Comparison of ENCODE assay signal across 7 cellular contexts in genomic region chr7:4726051-4726450, GRCh38. TPM values are rescaled to one million over a fixed set of nuclear protein-coding genes. Genes with fewer than 3 reads are reported as not detected.
DNase-seq lines count a peak whose midpoint lies in the region; ATAC-seq and TF ChIP-seq lines count a peak whose summit lies in the region.

No MANE protein-coding gene starts in this region.

- H3K4me2 ChIP-seq in PC-9: peak overlapping the region; percentile 53; the same call in 1 of the 2 replicates

- no peaks in the 10 kb centered on the region for H3K9me2 ChIP-seq in PC-9 (ENCODE audit: insufficient read depth)

- peak overlapping the region; percentile 93 to 99 for H3K27ac Mint-ChIP-seq in stimulated activated naive CD8-positive, alpha-beta T cell treated with anti-CD3 and anti-CD28 coated beads, Interleukin-15, amount 100 ng/mL, for 72 hours

- H3F3A ChIP-seq in PC-9 (ENCODE audit: insufficient read depth, low read depth): peaks cover 8% of the 10 kb centered on the region; the same call in 1 of the 2 replicates

- no peaks in the 10 kb centered on the region for H3K9me3 Mint-ChIP-seq in stimulated activated naive CD8-positive, alpha-beta T cell treated with anti-CD3 and anti-CD28 coated beads, Interleukin-15, amount 100 ng/mL, for 72 hours

- H3K79me2 ChIP-seq in PC-9 (ENCODE audit: low read depth): peaks cover 94% of the 10 kb centered on the region

- peak overlapping the region; percentile 0 to 93 for H3K9ac ChIP-seq in liver (ENCODE audit: low read depth in 1 of 2, low read length in 2 of 2)

- WGBS in liver: 30% methylated on average over 12 of the region's 12 CpGs

- H3K4me1 ChIP-seq in PC-9 (replicated peaks; ENCODE audit: insufficient read depth): 0 out of 2 replicates have a peak, but pooled peaks cover 5% of the 10 kb centered on the region
- H3K4me1 ChIP-seq in liver (ENCODE audit: control insufficient read depth in 4 of 4, insufficient read depth in 4 of 4, low read length in 3 of 4): peaks cover 2 to 27% (median 10%) of the 10 kb centered on the region in 4 donors

- CTCF ChIA-PET in PC-9 (lab: Charles Lee): interaction anchor here (0.6 kb wide), 2 partner anchors 35 to 114 kb away, joined by 3 to 7 read pairs; no protein-coding TSS in a partner anchor

- H3K4me3 ChIP-seq in PC-9 (no peak overlapping the region; the same call in 1 of the 2 replicates), astrocyte of the spinal cord (ENCODE audit: low read depth, low read length) (no peak overlapping the region), liver (ENCODE audit: low read depth in 1 of 3, low read length in 3 of 3) (peak overlapping the region in 1 of 3 donors; percentile 66)

- no peak for TF ChIP-seq CTCF in PC-9 (conservative IDR thresholded peaks at IDR 0.05)
- TF ChIP-seq CTCF in astrocyte of the spinal cord (IDR thresholded peaks at IDR 0.05; ENCODE audit: low read depth, low read length): no peak
- no peak for TF ChIP-seq CTCF in liver (IDR thresholded peaks at IDR 0.05; ENCODE audit: low read depth, low read length, missing input control)

- no peak for ATAC-seq in stimulated activated naive CD8-positive, alpha-beta T cell treated with anti-CD3 and anti-CD28 coated beads, Interleukin-15, amount 100 ng/mL, for 72 hours
- ATAC-seq in esophagus mucosa: no peak

- H3K27ac ChIP-seq in PC-9: peak overlapping the region; percentile 50; the same call in 1 of the 2 replicates
- peak overlapping the region; percentile 99 for H3K27ac ChIP-seq in liver (ENCODE audit: low read depth in 1 of 2, low read length in 2 of 2)

- peaks cover 95% of the 10 kb centered on the region for H3K4me1 Mint-ChIP-seq in stimulated activated naive CD8-positive, alpha-beta T cell treated with anti-CD3 and anti-CD28 coated beads, Interleukin-15, amount 100 ng/mL, for 72 hours

- no peak for TF ChIP-seq RAD21 in liver (IDR thresholded peaks at IDR 0.05)

- H3K4me3 Mint-ChIP-seq in stimulated activated naive CD8-positive, alpha-beta T cell treated with anti-CD3 and anti-CD28 coated beads, Interleukin-15, amount 100 ng/mL, for 72 hours: peak overlapping the region; percentile 81 to 95

- no peak overlapping the region for H2AFZ ChIP-seq in PC-9

- H3K27me3 Mint-ChIP-seq in stimulated activated naive CD8-positive, alpha-beta T cell treated with anti-CD3 and anti-CD28 coated beads, Interleukin-15, amount 100 ng/mL, for 72 hours: no peaks in the 10 kb centered on the region

- H3K9me3 ChIP-seq in PC-9 (ENCODE audit: insufficient read depth, low read depth): no peaks in the 10 kb centered on the region
- no peaks in the 10 kb centered on the region for H3K9me3 ChIP-seq in liver (ENCODE audit: control insufficient read depth in 4 of 4, low read length in 3 of 4)

- DNase-seq in PC-9: no peak
- peak; percentile 50 for DNase-seq in astrocyte of the spinal cord (ENCODE audit: low read depth, low spot score)
- DNase-seq in stimulated activated naive CD8-positive, alpha-beta T cell treated with anti-CD3 and anti-CD28 coated beads, Interleukin-15, amount 100 ng/mL, for 72 hours: no peak
- no peak for DNase-seq in KBM-7
- no peak for DNase-seq in AG08396 (ENCODE audit: low spot score)

- H3K36me3 ChIP-seq in PC-9 (ENCODE audit: low read depth) (no peaks in the 10 kb centered on the region), liver (ENCODE audit: control insufficient read depth in 4 of 4, insufficient read depth in 3 of 4, low read depth in 1 of 4, low read length in 3 of 4) (peaks cover 0 to 5% (median 2%) of the 10 kb centered on the region in 4 donors)

- TSS peak; percentile 26 for BruUV-seq in PC-9 (replicated peaks; lab: Mats Ljungman, UMichigan)

- intact Hi-C loops in PC-9 (cut with micrococcal nuclease; ENCODE audit: unreplicated experiment): no loop called here

- in situ Hi-C loops in astrocyte of the spinal cord (cut with HindIII; ENCODE audit: low sequenced_read_pairs): no loop called here
- in situ Hi-C loops in KBM-7 (cut with MboI; ENCODE audit: low pct_unique_long_range_greater_than_20kb, low sequenced_read_pairs): no loop called here

- no peaks in the 10 kb centered on the region for H3K27me3 ChIP-seq in PC-9 (ENCODE audit: insufficient read depth, low read depth)
- no peaks in the 10 kb centered on the region for H3K27me3 ChIP-seq in liver (ENCODE audit: control insufficient read depth in 4 of 4, insufficient read depth in 4 of 4, low read length in 3 of 4)

- POLR2A ChIA-PET in PC-9 (lab: Charles Lee; ENCODE audit: unreplicated experiment): interaction anchor here (0.5 kb wide), 2 partner anchors 23 to 93 kb away, joined by 3 to 5 read pairs; no protein-coding TSS in a partner anchor

- peaks cover 99% of the 10 kb centered on the region for H4K20me1 ChIP-seq in PC-9 (ENCODE audit: insufficient read depth)

TF ChIP-seq in liver, 16 proteins besides CTCF, POLR2A, EP300 and RAD21:
- TF ChIP-seq GABPA (IDR thresholded peaks at IDR 0.05 in 1 of 2, conservative IDR thresholded peaks at IDR 0.05 in 1 of 2) (no peak), MAX (IDR thresholded peaks at IDR 0.05) (no peak), TAF1 (conservative IDR thresholded peaks at IDR 0.05) (no peak), HNF4G (IDR thresholded peaks at IDR 0.05) (no peak), ZBTB33 (IDR thresholded peaks at IDR 0.05) (no peak), ATF3 (IDR thresholded peaks at IDR 0.05) (no peak), JUND (IDR thresholded peaks at IDR 0.05) (no peak), HNF4A (conservative IDR thresholded peaks at IDR 0.05) (no peak), EGR1 (IDR thresholded peaks at IDR 0.05; ENCODE audit: low read depth in 2 of 2) (no peak), FOXA1 (IDR thresholded peaks at IDR 0.05) (no peak), YY1 (IDR thresholded peaks at IDR 0.05) (no peak)
TF ChIP-seq in liver: peak in this region for 0.

RNA-seq across cellular contexts. Expression of gene FOXK1, which starts 44.0 kb away (rescaled TPM):
- 68.1 and 77.3 TPM in 2 replicates for total RNA-seq in PC-9 (2021)
- total RNA-seq in liver: 1 to 10 TPM; 7.5 to 8.5 TPM
- 1 to 10 TPM; 1.2 to 1.3 TPM for polyA plus RNA-seq in liver
- total RNA-seq in esophagus mucosa: 21.7 TPM

RNA-seq across cellular contexts. Expression of gene AP5Z1, which starts 49.4 kb away (rescaled TPM):
- 40.6 and 44.0 TPM in 2 replicates for total RNA-seq in PC-9 (2021)
- 10 to 100 TPM; 14.5 to 16.0 TPM for total RNA-seq in liver
- 10 to 100 TPM; 10.2 to 14.0 TPM for polyA plus RNA-seq in liver
- total RNA-seq in esophagus mucosa: 18.0 TPM
